8 cellular contexts compared by ENCODE assay signal in genomic region chr12:54370218-54370730, GRCh38. TPM values are rescaled to one million over a fixed set of nuclear protein-coding genes. Genes with fewer than 3 reads are reported as not detected.
DNase-seq lines count a peak whose midpoint lies in the region; ATAC-seq, FAIRE-seq and TF ChIP-seq lines count a peak whose summit lies in the region.

No MANE protein-coding gene starts in this region.

- CTCF ChIA-PET in endothelial cell of umbilical vein (lab: Charles Lee): interaction anchor here (0.6 to 2.9 kb wide), 39 partner anchors 8 to 694 kb away, joined by 3 to 142 read pairs (median 4); partner anchors contain the start of genes ATP5MC2, COPZ1, NFE2 and ZNF385A

- no peaks in the 10 kb centered on the region for H3K27me3 ChIP-seq in endothelial cell of umbilical vein (ENCODE audit: control insufficient read depth in 2 of 2, insufficient read depth in 2 of 2, low read length in 2 of 2)
- H3K27me3 ChIP-seq in thoracic aorta (replicated peaks; ENCODE audit: insufficient read depth): no peaks in the 10 kb centered on the region

- H3K4me3 ChIP-seq in endothelial cell of umbilical vein (replicated peaks in 1 of 3; ENCODE audit: insufficient read depth in 1 of 3, low read depth in 1 of 3, low read length in 3 of 3): peak overlapping the region in 1 of 3 experiments; percentile 19
- H3K4me3 ChIP-seq in thoracic aorta: peak overlapping the region; percentile 76

- dilution Hi-C loops in endothelial cell of umbilical vein (cut with MboI; ENCODE audit: extremely low pct_ligation_motif_present, low sequenced_read_pairs): no loop called here

- POLR2A ChIA-PET in endothelial cell of umbilical vein (lab: Charles Lee): interaction anchor here (0.6 to 1.4 kb wide), 5 partner anchors 9 to 80 kb away, joined by 3 to 6 read pairs (median 5); no protein-coding TSS in a partner anchor

- no peak for TF ChIP-seq POLR2A in endothelial cell of umbilical vein (IDR thresholded peaks at IDR 0.05; ENCODE audit: low read depth, low read length)

- peak; percentile 88 to 97 for TF ChIP-seq CTCF in endothelial cell of umbilical vein (IDR thresholded peaks at IDR 0.05; ENCODE audit: extremely low read depth in 1 of 2, insufficient read depth in 1 of 2, low read depth in 1 of 2, low read length in 2 of 2)
- TF ChIP-seq CTCF in thoracic aorta (IDR thresholded peaks at IDR 0.05): peak; percentile 98

- H4K20me1 ChIP-seq in endothelial cell of umbilical vein (replicated peaks; ENCODE audit: control insufficient read depth, extremely low read depth, insufficient read depth, low read length): no peaks in the 10 kb centered on the region

- H3K36me3 ChIP-seq in endothelial cell of umbilical vein (ENCODE audit: control insufficient read depth in 2 of 2, extremely low read depth in 1 of 2, insufficient read depth in 2 of 2, low read length in 2 of 2): no peaks in the 10 kb centered on the region
- peaks cover 4% of the 10 kb centered on the region for H3K36me3 ChIP-seq in thoracic aorta

- no TSS peak for BruUV-seq in endothelial cell of umbilical vein (replicated peaks; lab: Mats Ljungman, UMichigan)

- H3K4me2 ChIP-seq in endothelial cell of umbilical vein (ENCODE audit: insufficient read depth, low read length): peak overlapping the region; percentile 21

- peak; percentile 11 for DNase-seq in stimulated activated CD4-positive, alpha-beta T cell treated with anti-CD3 and anti-CD28 coated beads, Interleukin-1b, Interleukin-23, amount 100 ng/mL, for 48 hours
- no peak for DNase-seq in stimulated activated CD4-positive, alpha-beta T cell treated with anti-CD3 and anti-CD28 coated beads, Interleukin-4, amount 100 ng/mL, for 24 hours
- DNase-seq in RPMI7951 (ENCODE audit: low read depth) (peak; percentile 82), endothelial cell of umbilical vein (ENCODE audit: low read depth, low spot score) (peak; percentile 79), medulla oblongata (ENCODE audit: extremely low spot score) (peak; percentile 87), thoracic aorta (ENCODE audit: low spot score) (peak; percentile 57), DMS79 treated with DMSO at 0.1 percent for 48 hours (lab: John Stamatoyannopoulos, UW) (no peak)

- H3K79me2 ChIP-seq in endothelial cell of umbilical vein (ENCODE audit: control insufficient read depth, insufficient read depth, low read length): no peaks in the 10 kb centered on the region

- ATAC-seq in thoracic aorta (ENCODE audit: insufficient number of reproducible peaks, low FRiP score, low read depth) (peak; percentile 66), HG02610 (IDR thresholded peaks at IDR 0.05; ENCODE audit: unreplicated experiment) (no peak)

- H2AFZ ChIP-seq in endothelial cell of umbilical vein (ENCODE audit: low read depth, low read length): peak overlapping the region; percentile 75

- H3K9me3 ChIP-seq in endothelial cell of umbilical vein (replicated peaks; ENCODE audit: control insufficient read depth, insufficient read depth, low read length) (no peaks in the 10 kb centered on the region), thoracic aorta (no peaks in the 10 kb centered on the region)

- H3K9ac ChIP-seq in endothelial cell of umbilical vein (replicated peaks; ENCODE audit: extremely low read depth, insufficient read depth, low read length): no peak overlapping the region

- peak; percentile 76 for FAIRE-seq in endothelial cell of umbilical vein (lab: Jason Lieb, UNC)

- no peaks in the 10 kb centered on the region for H3K9me1 ChIP-seq in endothelial cell of umbilical vein (replicated peaks; ENCODE audit: control insufficient read depth, extremely low read depth, insufficient read depth, low read length)

- intact Hi-C loops in endothelial cell of umbilical vein (cut with micrococcal nuclease): loop anchor here (1.0 to 2.0 kb wide), 3 partner anchors 9 to 69 kb away; partner anchors contain the start of gene COPZ1

- no peak overlapping the region for H3K27ac ChIP-seq in endothelial cell of umbilical vein (ENCODE audit: insufficient read depth, low read depth, low read length)
- H3K27ac ChIP-seq in thoracic aorta: peak overlapping the region; percentile 31 to 38

- peaks cover 33% of the 10 kb centered on the region for H3K4me1 ChIP-seq in endothelial cell of umbilical vein (ENCODE audit: control insufficient read depth, extremely low read depth, insufficient read depth, low read length)
- peaks cover 10 to 45% of the 10 kb centered on the region in 2 donors for H3K4me1 ChIP-seq in thoracic aorta (ENCODE audit: control insufficient read depth in 1 of 2, low read depth in 2 of 2)

TF ChIP-seq in endothelial cell of umbilical vein, 7 proteins besides CTCF, POLR2A, EP300 and RAD21:
- TF ChIP-seq POLR2AphosphoS5 (IDR thresholded peaks at IDR 0.05; ENCODE audit: insufficient read depth, low read depth, low read length): peak; percentile 28
- no peak for TF ChIP-seq GATA2 (IDR thresholded peaks at IDR 0.05; ENCODE audit: insufficient read depth, insufficient read length, low read depth, low read length)
TF ChIP-seq in endothelial cell of umbilical vein: peak in this region for 1.

RNA-seq across cellular contexts. Expression of gene GPR84, which starts 6.0 kb away (rescaled TPM):
- total RNA-seq in RPMI7951 (2014; rRNA removed; shearing (Covaris generic)): 0.12 TPM in 1 of 2 replicates, not detected in the other
- total RNA-seq in endothelial cell of umbilical vein (not detected in 2 replicates), thoracic aorta (1 to 10 TPM in 1 of 2 donors, under 1 TPM in 1; 0.95 to 2.3 TPM)
- polyA plus RNA-seq in endothelial cell of umbilical vein: 0.08 TPM in 1 of 2 replicates, not detected in the other
- polyA plus RNA-seq in endothelial cell of umbilical vein (2011; cell fraction: cytosol; rRNA removed): 0.03 TPM in 1 of 2 replicates, not detected in the other
- polyA plus RNA-seq in endothelial cell of umbilical vein (2011; cell fraction: nucleus; rRNA removed): 0.48 and 0.63 TPM in 2 replicates
- polyA plus RNA-seq in endothelial cell of umbilical vein (2012): not detected in 2 replicates
- polyA minus RNA-seq in endothelial cell of umbilical vein: not detected in 2 replicates
- polyA minus RNA-seq in endothelial cell of umbilical vein (2011; cell fraction: cytosol; rRNA and poly(A)+ RNA removed): not detected
- 0.38 and 0.48 TPM in 2 replicates for polyA minus RNA-seq in endothelial cell of umbilical vein (2011; cell fraction: nucleus; rRNA and poly(A)+ RNA removed)

RNA-seq across cellular contexts. Expression of gene ZNF385A, which starts 14.3 kb away (rescaled TPM):
- total RNA-seq in RPMI7951 (2014; rRNA removed; shearing (Covaris generic)): 0.24 and 1.3 TPM in 2 replicates
- 7.9 and 9.6 TPM in 2 replicates for total RNA-seq in endothelial cell of umbilical vein
- 1.6 and 2.3 TPM in 2 replicates for polyA plus RNA-seq in endothelial cell of umbilical vein
- 1.6 and 2.1 TPM in 2 replicates for polyA plus RNA-seq in endothelial cell of umbilical vein (2011; cell fraction: cytosol; rRNA removed)
- polyA plus RNA-seq in endothelial cell of umbilical vein (2011; cell fraction: nucleus; rRNA removed): 3.9 and 4.0 TPM in 2 replicates
- 5.2 and 7.8 TPM in 2 replicates for polyA plus RNA-seq in endothelial cell of umbilical vein (2012)
- 2.1 and 3.5 TPM in 2 replicates for polyA minus RNA-seq in endothelial cell of umbilical vein
- polyA minus RNA-seq in endothelial cell of umbilical vein (2011; cell fraction: cytosol; rRNA and poly(A)+ RNA removed): 8.5 TPM
- 2.3 and 4.6 TPM in 2 replicates for polyA minus RNA-seq in endothelial cell of umbilical vein (2011; cell fraction: nucleus; rRNA and poly(A)+ RNA removed)
- 10 to 100 TPM in 1 of 2 donors, 1 to 10 TPM in 1; 7.4 to 19.0 TPM for total RNA-seq in thoracic aorta

RNA-seq across cellular contexts. Expression of gene COPZ1, which starts 45.3 kb away (rescaled TPM):
- total RNA-seq in RPMI7951 (2014; rRNA removed; shearing (Covaris generic)): 171 and 177 TPM in 2 replicates
- 137 and 143 TPM in 2 replicates for total RNA-seq in endothelial cell of umbilical vein
- 169 and 174 TPM in 2 replicates for polyA plus RNA-seq in endothelial cell of umbilical vein
- polyA plus RNA-seq in endothelial cell of umbilical vein (2011; cell fraction: cytosol; rRNA removed): 179 and 185 TPM in 2 replicates
- polyA plus RNA-seq in endothelial cell of umbilical vein (2011; cell fraction: nucleus; rRNA removed): 89.4 and 104 TPM in 2 replicates
- 280 and 300 TPM in 2 replicates for polyA plus RNA-seq in endothelial cell of umbilical vein (2012)
- 153 and 165 TPM in 2 replicates for polyA minus RNA-seq in endothelial cell of umbilical vein
- 137 TPM for polyA minus RNA-seq in endothelial cell of umbilical vein (2011; cell fraction: cytosol; rRNA and poly(A)+ RNA removed)
- 37.6 and 48.5 TPM in 2 replicates for polyA minus RNA-seq in endothelial cell of umbilical vein (2011; cell fraction: nucleus; rRNA and poly(A)+ RNA removed)
- 10 to 100 TPM; 38.7 to 59.4 TPM for total RNA-seq in thoracic aorta

RNA-seq across cellular contexts. Expression of gene ITGA5, which starts 48.8 kb away (rescaled TPM):
- 154 and 167 TPM in 2 replicates for total RNA-seq in RPMI7951 (2014; rRNA removed; shearing (Covaris generic))
- 938 and 994 TPM in 2 replicates for total RNA-seq in endothelial cell of umbilical vein
- polyA plus RNA-seq in endothelial cell of umbilical vein: 657 and 731 TPM in 2 replicates
- 643 and 681 TPM in 2 replicates for polyA plus RNA-seq in endothelial cell of umbilical vein (2011; cell fraction: cytosol; rRNA removed)
- polyA plus RNA-seq in endothelial cell of umbilical vein (2011; cell fraction: nucleus; rRNA removed): 771 and 889 TPM in 2 replicates
- 879 and 902 TPM in 2 replicates for polyA plus RNA-seq in endothelial cell of umbilical vein (2012)
- 914 and 1,135 TPM in 2 replicates for polyA minus RNA-seq in endothelial cell of umbilical vein
- polyA minus RNA-seq in endothelial cell of umbilical vein (2011; cell fraction: cytosol; rRNA and poly(A)+ RNA removed): 30.9 TPM
- polyA minus RNA-seq in endothelial cell of umbilical vein (2011; cell fraction: nucleus; rRNA and poly(A)+ RNA removed): 459 and 500 TPM in 2 replicates
- total RNA-seq in thoracic aorta: 100 to 1,000 TPM; 752 to 847 TPM

Comparison
In these comparisons a context has a peak if more than half of its experiments do, and no peak if none do; other contexts are left out.
1. DNase-seq: peak in stimulated activated CD4-positive, alpha-beta T cell treated with anti-CD3 and anti-CD28 coated beads, Interleukin-1b, Interleukin-23, amount 100 ng/mL, for 48 hours (single experiment), RPMI7951 (single experiment), endothelial cell of umbilical vein (single experiment), medulla oblongata (single experiment) and thoracic aorta (single experiment); none in stimulated activated CD4-positive, alpha-beta T cell treated with anti-CD3 and anti-CD28 coated beads, Interleukin-4, amount 100 ng/mL, for 24 hours (single experiment) and DMS79 treated with DMSO at 0.1 percent for 48 hours (single experiment).